Comparison of ENCODE assay signal across 1 cellular context in the genomic region with DNA sequence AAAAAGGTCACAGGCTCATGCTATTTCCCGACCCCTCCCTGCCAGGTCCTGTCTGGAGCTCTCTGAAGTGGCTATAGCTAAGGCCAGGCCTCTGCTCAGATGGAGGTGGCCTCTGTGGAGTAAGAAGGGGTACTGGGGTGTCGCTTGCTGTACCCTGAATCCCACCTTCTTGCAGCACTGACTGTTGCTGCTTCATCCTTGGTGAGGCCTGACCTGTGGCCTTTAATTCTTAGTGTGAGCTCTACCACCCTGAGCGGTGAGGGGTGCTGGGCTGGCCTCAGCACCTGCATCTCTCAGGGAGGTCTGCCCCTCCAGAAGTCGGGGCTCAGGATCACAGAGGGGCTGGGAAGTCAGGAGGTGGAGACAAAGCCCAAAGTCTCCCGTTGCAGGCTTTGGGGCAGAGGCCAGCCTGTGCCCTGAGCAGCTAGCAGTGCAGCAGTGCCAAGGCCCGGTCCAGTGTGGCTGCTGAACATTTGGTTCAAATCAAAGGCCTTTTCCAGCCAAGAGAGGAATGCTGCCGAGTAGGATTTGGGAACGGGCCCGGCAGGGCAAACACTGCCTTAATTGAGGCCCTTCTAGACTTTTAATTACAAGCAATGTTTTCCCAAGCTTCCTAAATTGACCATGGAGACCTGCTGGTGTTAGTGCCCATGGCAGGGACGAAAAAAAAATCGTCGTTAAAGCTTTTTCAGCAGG.
TF ChIP-seq lines count a peak whose summit lies in the region.

No MANE protein-coding gene starts in this region.

TF ChIP-seq in HepG2, 621 proteins besides CTCF, POLR2A, EP300 and RAD21 (continued from another document and continues in another):
- TF ChIP-seq, protein P1, sequence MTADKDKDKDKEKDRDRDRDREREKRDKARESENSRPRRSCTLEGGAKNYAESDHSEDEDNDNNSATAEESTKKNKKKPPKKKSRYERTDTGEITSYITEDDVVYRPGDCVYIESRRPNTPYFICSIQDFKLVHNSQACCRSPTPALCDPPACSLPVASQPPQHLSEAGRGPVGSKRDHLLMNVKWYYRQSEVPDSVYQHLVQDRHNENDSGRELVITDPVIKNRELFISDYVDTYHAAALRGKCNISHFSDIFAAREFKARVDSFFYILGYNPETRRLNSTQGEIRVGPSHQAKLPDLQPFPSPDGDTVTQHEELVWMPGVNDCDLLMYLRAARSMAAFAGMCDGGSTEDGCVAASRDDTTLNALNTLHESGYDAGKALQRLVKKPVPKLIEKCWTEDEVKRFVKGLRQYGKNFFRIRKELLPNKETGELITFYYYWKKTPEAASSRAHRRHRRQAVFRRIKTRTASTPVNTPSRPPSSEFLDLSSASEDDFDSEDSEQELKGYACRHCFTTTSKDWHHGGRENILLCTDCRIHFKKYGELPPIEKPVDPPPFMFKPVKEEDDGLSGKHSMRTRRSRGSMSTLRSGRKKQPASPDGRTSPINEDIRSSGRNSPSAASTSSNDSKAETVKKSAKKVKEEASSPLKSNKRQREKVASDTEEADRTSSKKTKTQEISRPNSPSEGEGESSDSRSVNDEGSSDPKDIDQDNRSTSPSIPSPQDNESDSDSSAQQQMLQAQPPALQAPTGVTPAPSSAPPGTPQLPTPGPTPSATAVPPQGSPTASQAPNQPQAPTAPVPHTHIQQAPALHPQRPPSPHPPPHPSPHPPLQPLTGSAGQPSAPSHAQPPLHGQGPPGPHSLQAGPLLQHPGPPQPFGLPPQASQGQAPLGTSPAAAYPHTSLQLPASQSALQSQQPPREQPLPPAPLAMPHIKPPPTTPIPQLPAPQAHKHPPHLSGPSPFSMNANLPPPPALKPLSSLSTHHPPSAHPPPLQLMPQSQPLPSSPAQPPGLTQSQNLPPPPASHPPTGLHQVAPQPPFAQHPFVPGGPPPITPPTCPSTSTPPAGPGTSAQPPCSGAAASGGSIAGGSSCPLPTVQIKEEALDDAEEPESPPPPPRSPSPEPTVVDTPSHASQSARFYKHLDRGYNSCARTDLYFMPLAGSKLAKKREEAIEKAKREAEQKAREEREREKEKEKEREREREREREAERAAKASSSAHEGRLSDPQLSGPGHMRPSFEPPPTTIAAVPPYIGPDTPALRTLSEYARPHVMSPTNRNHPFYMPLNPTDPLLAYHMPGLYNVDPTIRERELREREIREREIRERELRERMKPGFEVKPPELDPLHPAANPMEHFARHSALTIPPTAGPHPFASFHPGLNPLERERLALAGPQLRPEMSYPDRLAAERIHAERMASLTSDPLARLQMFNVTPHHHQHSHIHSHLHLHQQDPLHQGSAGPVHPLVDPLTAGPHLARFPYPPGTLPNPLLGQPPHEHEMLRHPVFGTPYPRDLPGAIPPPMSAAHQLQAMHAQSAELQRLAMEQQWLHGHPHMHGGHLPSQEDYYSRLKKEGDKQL (CRISPR knock-in tag; IDR thresholded peaks at IDR 0.05; ENCODE audit: low read depth): no peak
- TF ChIP-seq HOXA3 (CRISPR knock-in tag; IDR thresholded peaks at IDR 0.05) (no peak), ZNF383 (CRISPR knock-in tag; IDR thresholded peaks at IDR 0.05; ENCODE audit: borderline replicate concordance) (no peak), CENPX (CRISPR knock-in tag; IDR thresholded peaks at IDR 0.05) (no peak), EEA1 (CRISPR knock-in tag; IDR thresholded peaks at IDR 0.05; ENCODE audit: borderline replicate concordance) (no peak), SIX4 (CRISPR knock-in tag; IDR thresholded peaks at IDR 0.05) (no peak), SP5 (CRISPR knock-in tag; IDR thresholded peaks at IDR 0.05; ENCODE audit: borderline replicate concordance, low read depth) (peak; percentile 6; the same call in 1 of the 2 replicates), HCFC1 (IDR thresholded peaks at IDR 0.05; ENCODE audit: low read depth, low read length) (no peak), BHLHE40 (IDR thresholded peaks at IDR 0.05; ENCODE audit: low read length) (no peak), ZNF550 (CRISPR knock-in tag; IDR thresholded peaks at IDR 0.05; ENCODE audit: borderline replicate concordance) (0 out of 2 replicates have a peak, but pooled peaks have one; percentile 59), ZNF484 (CRISPR knock-in tag; IDR thresholded peaks at IDR 0.05; ENCODE audit: borderline replicate concordance, low read depth) (no peak), CCAR2 (optimal IDR thresholded peaks at IDR 0.05; ENCODE audit: low read depth, low read length) (no peak), ZNF670 (CRISPR knock-in tag; IDR thresholded peaks at IDR 0.05; ENCODE audit: borderline replicate concordance) (no peak), ZNF354B (CRISPR knock-in tag; IDR thresholded peaks at IDR 0.05) (no peak), ZC3H13 (CRISPR knock-in tag; IDR thresholded peaks at IDR 0.05) (no peak), ZNF772 (CRISPR knock-in tag; IDR thresholded peaks at IDR 0.05) (no peak), DNMT3B (CRISPR knock-in tag; conservative IDR thresholded peaks at IDR 0.05) (peak; percentile 71; the same call in 1 of the 2 replicates), AGO1 (IDR thresholded peaks at IDR 0.05; ENCODE audit: low read depth, low read length, poor library complexity, severe bottlenecking) (no peak), ZNF781 (CRISPR knock-in tag; IDR thresholded peaks at IDR 0.05; ENCODE audit: borderline replicate concordance, not compliant biosample characterization) (no peak), THAP11 (CRISPR knock-in tag; IDR thresholded peaks at IDR 0.05) (no peak), PRMT3 (CRISPR knock-in tag; IDR thresholded peaks at IDR 0.05; ENCODE audit: borderline replicate concordance, low read depth) (no peak), CHD4 (IDR thresholded peaks at IDR 0.05; ENCODE audit: borderline replicate concordance, low read length) (no peak), TCF7L2 (IDR thresholded peaks at IDR 0.05; ENCODE audit: low read depth, low read length) (no peak), ZNF788 (CRISPR knock-in tag; IDR thresholded peaks at IDR 0.05; ENCODE audit: borderline replicate concordance) (no peak), ZNF616 (CRISPR knock-in tag; IDR thresholded peaks at IDR 0.05; ENCODE audit: low read depth) (no peak), MIER3 (CRISPR knock-in tag; IDR thresholded peaks at IDR 0.05; ENCODE audit: borderline replicate concordance) (no peak), ZBTB7A (CRISPR knock-in tag; IDR thresholded peaks at IDR 0.05) (0 out of 2 replicates have a peak, but pooled peaks have one; percentile 60)
- TF ChIP-seq, protein P2, sequence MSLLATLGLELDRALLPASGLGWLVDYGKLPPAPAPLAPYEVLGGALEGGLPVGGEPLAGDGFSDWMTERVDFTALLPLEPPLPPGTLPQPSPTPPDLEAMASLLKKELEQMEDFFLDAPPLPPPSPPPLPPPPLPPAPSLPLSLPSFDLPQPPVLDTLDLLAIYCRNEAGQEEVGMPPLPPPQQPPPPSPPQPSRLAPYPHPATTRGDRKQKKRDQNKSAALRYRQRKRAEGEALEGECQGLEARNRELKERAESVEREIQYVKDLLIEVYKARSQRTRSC (CRISPR knock-in tag; IDR thresholded peaks at IDR 0.05; ENCODE audit: low read depth): no peak
- TF ChIP-seq, protein P3, sequence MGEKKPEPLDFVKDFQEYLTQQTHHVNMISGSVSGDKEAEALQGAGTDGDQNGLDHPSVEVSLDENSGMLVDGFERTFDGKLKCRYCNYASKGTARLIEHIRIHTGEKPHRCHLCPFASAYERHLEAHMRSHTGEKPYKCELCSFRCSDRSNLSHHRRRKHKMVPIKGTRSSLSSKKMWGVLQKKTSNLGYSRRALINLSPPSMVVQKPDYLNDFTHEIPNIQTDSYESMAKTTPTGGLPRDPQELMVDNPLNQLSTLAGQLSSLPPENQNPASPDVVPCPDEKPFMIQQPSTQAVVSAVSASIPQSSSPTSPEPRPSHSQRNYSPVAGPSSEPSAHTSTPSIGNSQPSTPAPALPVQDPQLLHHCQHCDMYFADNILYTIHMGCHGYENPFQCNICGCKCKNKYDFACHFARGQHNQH (CRISPR knock-in tag; IDR thresholded peaks at IDR 0.05): no peak; the same call in 1 of the 2 replicates
- TF ChIP-seq, protein P4, sequence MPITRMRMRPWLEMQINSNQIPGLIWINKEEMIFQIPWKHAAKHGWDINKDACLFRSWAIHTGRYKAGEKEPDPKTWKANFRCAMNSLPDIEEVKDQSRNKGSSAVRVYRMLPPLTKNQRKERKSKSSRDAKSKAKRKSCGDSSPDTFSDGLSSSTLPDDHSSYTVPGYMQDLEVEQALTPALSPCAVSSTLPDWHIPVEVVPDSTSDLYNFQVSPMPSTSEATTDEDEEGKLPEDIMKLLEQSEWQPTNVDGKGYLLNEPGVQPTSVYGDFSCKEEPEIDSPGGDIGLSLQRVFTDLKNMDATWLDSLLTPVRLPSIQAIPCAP (CRISPR knock-in tag; IDR thresholded peaks at IDR 0.05; ENCODE audit: low read depth): no peak
- TF ChIP-seq, protein P5, sequence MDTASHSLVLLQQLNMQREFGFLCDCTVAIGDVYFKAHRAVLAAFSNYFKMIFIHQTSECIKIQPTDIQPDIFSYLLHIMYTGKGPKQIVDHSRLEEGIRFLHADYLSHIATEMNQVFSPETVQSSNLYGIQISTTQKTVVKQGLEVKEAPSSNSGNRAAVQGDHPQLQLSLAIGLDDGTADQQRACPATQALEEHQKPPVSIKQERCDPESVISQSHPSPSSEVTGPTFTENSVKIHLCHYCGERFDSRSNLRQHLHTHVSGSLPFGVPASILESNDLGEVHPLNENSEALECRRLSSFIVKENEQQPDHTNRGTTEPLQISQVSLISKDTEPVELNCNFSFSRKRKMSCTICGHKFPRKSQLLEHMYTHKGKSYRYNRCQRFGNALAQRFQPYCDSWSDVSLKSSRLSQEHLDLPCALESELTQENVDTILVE (CRISPR knock-in tag; IDR thresholded peaks at IDR 0.05): no peak
- TF ChIP-seq, protein P6, sequence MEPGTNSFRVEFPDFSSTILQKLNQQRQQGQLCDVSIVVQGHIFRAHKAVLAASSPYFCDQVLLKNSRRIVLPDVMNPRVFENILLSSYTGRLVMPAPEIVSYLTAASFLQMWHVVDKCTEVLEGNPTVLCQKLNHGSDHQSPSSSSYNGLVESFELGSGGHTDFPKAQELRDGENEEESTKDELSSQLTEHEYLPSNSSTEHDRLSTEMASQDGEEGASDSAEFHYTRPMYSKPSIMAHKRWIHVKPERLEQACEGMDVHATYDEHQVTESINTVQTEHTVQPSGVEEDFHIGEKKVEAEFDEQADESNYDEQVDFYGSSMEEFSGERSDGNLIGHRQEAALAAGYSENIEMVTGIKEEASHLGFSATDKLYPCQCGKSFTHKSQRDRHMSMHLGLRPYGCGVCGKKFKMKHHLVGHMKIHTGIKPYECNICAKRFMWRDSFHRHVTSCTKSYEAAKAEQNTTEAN (CRISPR knock-in tag; conservative IDR thresholded peaks at IDR 0.05): no peak
- TF ChIP-seq, protein P7, sequence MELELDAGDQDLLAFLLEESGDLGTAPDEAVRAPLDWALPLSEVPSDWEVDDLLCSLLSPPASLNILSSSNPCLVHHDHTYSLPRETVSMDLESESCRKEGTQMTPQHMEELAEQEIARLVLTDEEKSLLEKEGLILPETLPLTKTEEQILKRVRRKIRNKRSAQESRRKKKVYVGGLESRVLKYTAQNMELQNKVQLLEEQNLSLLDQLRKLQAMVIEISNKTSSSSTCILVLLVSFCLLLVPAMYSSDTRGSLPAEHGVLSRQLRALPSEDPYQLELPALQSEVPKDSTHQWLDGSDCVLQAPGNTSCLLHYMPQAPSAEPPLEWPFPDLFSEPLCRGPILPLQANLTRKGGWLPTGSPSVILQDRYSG (CRISPR knock-in tag; IDR thresholded peaks at IDR 0.05): no peak
- TF ChIP-seq, protein P8, sequence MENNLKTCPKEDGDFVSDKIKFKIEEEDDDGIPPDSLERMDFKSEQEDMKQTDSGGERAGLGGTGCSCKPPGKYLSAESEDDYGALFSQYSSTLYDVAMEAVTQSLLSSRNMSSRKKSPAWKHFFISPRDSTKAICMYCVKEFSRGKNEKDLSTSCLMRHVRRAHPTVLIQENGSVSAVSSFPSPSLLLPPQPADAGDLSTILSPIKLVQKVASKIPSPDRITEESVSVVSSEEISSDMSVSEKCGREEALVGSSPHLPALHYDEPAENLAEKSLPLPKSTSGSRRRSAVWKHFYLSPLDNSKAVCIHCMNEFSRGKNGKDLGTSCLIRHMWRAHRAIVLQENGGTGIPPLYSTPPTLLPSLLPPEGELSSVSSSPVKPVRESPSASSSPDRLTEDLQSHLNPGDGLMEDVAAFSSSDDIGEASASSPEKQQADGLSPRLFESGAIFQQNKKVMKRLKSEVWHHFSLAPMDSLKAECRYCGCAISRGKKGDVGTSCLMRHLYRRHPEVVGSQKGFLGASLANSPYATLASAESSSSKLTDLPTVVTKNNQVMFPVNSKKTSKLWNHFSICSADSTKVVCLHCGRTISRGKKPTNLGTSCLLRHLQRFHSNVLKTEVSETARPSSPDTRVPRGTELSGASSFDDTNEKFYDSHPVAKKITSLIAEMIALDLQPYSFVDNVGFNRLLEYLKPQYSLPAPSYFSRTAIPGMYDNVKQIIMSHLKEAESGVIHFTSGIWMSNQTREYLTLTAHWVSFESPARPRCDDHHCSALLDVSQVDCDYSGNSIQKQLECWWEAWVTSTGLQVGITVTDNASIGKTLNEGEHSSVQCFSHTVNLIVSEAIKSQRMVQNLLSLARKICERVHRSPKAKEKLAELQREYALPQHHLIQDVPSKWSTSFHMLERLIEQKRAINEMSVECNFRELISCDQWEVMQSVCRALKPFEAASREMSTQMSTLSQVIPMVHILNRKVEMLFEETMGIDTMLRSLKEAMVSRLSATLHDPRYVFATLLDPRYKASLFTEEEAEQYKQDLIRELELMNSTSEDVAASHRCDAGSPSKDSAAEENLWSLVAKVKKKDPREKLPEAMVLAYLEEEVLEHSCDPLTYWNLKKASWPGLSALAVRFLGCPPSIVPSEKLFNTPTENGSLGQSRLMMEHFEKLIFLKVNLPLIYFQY (CRISPR knock-in tag; IDR thresholded peaks at IDR 0.05; ENCODE audit: borderline replicate concordance): no peak
- TF ChIP-seq, protein P9, sequence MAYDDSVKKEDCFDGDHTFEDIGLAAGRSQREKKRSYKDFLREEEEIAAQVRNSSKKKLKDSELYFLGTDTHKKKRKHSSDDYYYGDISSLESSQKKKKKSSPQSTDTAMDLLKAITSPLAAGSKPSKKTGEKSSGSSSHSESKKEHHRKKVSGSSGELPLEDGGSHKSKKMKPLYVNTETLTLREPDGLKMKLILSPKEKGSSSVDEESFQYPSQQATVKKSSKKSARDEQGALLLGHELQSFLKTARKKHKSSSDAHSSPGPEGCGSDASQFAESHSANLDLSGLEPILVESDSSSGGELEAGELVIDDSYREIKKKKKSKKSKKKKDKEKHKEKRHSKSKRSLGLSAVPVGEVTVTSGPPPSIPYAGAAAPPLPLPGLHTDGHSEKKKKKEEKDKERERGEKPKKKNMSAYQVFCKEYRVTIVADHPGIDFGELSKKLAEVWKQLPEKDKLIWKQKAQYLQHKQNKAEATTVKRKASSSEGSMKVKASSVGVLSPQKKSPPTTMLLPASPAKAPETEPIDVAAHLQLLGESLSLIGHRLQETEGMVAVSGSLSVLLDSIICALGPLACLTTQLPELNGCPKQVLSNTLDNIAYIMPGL (CRISPR knock-in tag; IDR thresholded peaks at IDR 0.05; ENCODE audit: borderline replicate concordance in 1 of 2, low read depth in 1 of 2): peak; percentile 60 to 67; a peak in 3 of 4 replicates
- TF ChIP-seq, protein P10, sequence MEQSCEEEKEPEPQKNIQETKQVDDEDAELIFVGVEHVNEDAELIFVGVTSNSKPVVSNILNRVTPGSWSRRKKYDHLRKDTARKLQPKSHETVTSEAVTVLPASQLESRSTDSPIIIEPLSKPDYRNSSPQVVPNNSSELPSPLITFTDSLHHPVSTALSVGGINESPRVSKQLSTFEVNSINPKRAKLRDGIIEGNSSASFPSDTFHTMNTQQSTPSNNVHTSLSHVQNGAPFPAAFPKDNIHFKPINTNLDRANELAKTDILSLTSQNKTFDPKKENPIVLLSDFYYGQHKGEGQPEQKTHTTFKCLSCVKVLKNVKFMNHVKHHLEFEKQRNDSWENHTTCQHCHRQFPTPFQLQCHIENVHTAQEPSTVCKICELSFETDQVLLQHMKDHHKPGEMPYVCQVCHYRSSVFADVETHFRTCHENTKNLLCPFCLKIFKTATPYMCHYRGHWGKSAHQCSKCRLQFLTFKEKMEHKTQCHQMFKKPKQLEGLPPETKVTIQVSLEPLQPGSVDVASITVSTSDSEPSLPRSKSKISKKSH (CRISPR knock-in tag; IDR thresholded peaks at IDR 0.05; ENCODE audit: borderline replicate concordance): no peak
